In genomic region chr15:86663304-86663703, GRCh38 we compare ENCODE assay signal across 21 cellular contexts.
DNase-seq lines count a peak whose midpoint lies in the region; ATAC-seq and TF ChIP-seq lines count a peak whose summit lies in the region.
"Had no signal": no experiment of that assay in that cellular context is flagged by ENCODE, and none has a peak within 500 bp of the region (broad histone marks: within the 10 kb centered on the region; RNA-seq: fewer than 3 reads in every experiment).

No MANE protein-coding gene starts in this region.

- no peak overlapping the region for H2AK9ac ChIP-seq in IMR-90 (replicated peaks; ENCODE audit: low read depth, low read length, poor library complexity)

- H2BK15ac ChIP-seq in IMR-90 (ENCODE audit: low read depth, low read length) (no peak overlapping the region), mesendoderm (replicated peaks; ENCODE audit: low read depth) (no peak overlapping the region)

- H3K79me1 ChIP-seq in IMR-90 (ENCODE audit: low read depth in 1 of 2, low read length in 2 of 2) (no peaks in the 10 kb centered on the region), mesendoderm (ENCODE audit: low read length) (no peaks in the 10 kb centered on the region)

- H3K27me3 Mint-ChIP-seq in T-helper 17 cell (no peaks in the 10 kb centered on the region), type B pancreatic cell (peaks cover 14% of the 10 kb centered on the region)
- no peaks in the 10 kb centered on the region for H3K27me3 Mint-ChIP-seq in stimulated activated memory B cell treated with anti-CD40 and anti-IgM and Interleukin-4, amounts not matched to agents 10 μg/mL and 1 μg/mL and 100 μg/mL, for 72 hours
- H3K27me3 Mint-ChIP-seq: CD8-positive, alpha-beta memory T cell had no signal

- no peak overlapping the region for H2AFZ ChIP-seq in DND-41 (ENCODE audit: low read depth, low read length)
- H2AFZ ChIP-seq in IMR-90 (replicated peaks; ENCODE audit: low read length, poor library complexity) = no peak overlapping the region

- H3K79me2 ChIP-seq in DND-41 (ENCODE audit: insufficient read depth, low read length) (no peaks in the 10 kb centered on the region), mesendoderm (ENCODE audit: control insufficient read depth, insufficient read depth, low read length) (no peaks in the 10 kb centered on the region)

- intact Hi-C loops in IMR-90 (cut with micrococcal nuclease) = no loop called here

- no peak overlapping the region for H3K4me2 ChIP-seq in DND-41 (ENCODE audit: insufficient read depth, low read length)
- H3K4me2 ChIP-seq in IMR-90 (ENCODE audit: low read depth, low read length) = no peak overlapping the region
- H3K4me2 ChIP-seq in mesendoderm (ENCODE audit: low read length) = no peak overlapping the region

- no peaks in the 10 kb centered on the region for H4K20me1 ChIP-seq in DND-41 (ENCODE audit: insufficient read depth, low read length)
- H4K20me1 ChIP-seq in IMR-90 (ENCODE audit: insufficient read depth, low read length) = no peaks in the 10 kb centered on the region

- H3K27ac ChIP-seq in DND-41 (ENCODE audit: low read length) (no peak overlapping the region), IMR-90 (ENCODE audit: insufficient read depth, low read length) (no peak overlapping the region), mesendoderm (ENCODE audit: low read depth, low read length) (no peak overlapping the region), tibial nerve (no peak overlapping the region)
- H3K27ac ChIP-seq: HL-60 had no signal

- H3K9me1 ChIP-seq in IMR-90 (ENCODE audit: insufficient read depth, low read length) = no peaks in the 10 kb centered on the region

- no peak overlapping the region for H2BK20ac ChIP-seq in IMR-90 (ENCODE audit: low read depth, low read length)

- H3K36me3 ChIP-seq in DND-41 (ENCODE audit: insufficient read depth, low read length) (no peaks in the 10 kb centered on the region), IMR-90 (ENCODE audit: control insufficient read depth, insufficient read depth, low read length) (no peaks in the 10 kb centered on the region), mesendoderm (ENCODE audit: control insufficient read depth, insufficient read depth, low read length) (no peaks in the 10 kb centered on the region), tibial nerve (no peaks in the 10 kb centered on the region)
- H3K36me3 ChIP-seq: BE2C had no signal

- CTCF ChIA-PET in IMR-90 (lab: Yijun Ruan, JAX) = no interaction called here

- H3K27ac Mint-ChIP-seq in T-helper 17 cell (peak overlapping the region; percentile 1), type B pancreatic cell (no peak overlapping the region)
- H3K27ac Mint-ChIP-seq in stimulated activated memory B cell treated with anti-CD40 and anti-IgM and Interleukin-4, amounts not matched to agents 10 μg/mL and 1 μg/mL and 100 μg/mL, for 72 hours = no peak overlapping the region
- H3K27ac Mint-ChIP-seq: CD4-positive, CD25-positive, alpha-beta regulatory T cell; HFFc6 had no signal

- TF ChIP-seq POLR2A in IMR-90 (IDR thresholded peaks at IDR 0.05; ENCODE audit: low read depth, low read length) (no peak), tibial nerve (IDR thresholded peaks at IDR 0.05) (no peak)

- H2BK120ac ChIP-seq in IMR-90 (ENCODE audit: low read depth, low read length) = no peak overlapping the region
- H2BK120ac ChIP-seq in mesendoderm (ENCODE audit: low read depth, low read length) = no peak overlapping the region

- dilution Hi-C loops in IMR-90 (cut with HindIII; ENCODE audit: low sequenced_read_pairs, unreplicated experiment) = no loop called here

- H3K4ac ChIP-seq in IMR-90 (ENCODE audit: low read depth, low read length) (no peak overlapping the region), mesendoderm (ENCODE audit: low read depth, low read length) (no peak overlapping the region)

- H4K8ac ChIP-seq in IMR-90 (ENCODE audit: low read depth in 2 of 2, low read length in 2 of 2) = no peak overlapping the region
- no peak overlapping the region for H4K8ac ChIP-seq in mesendoderm (ENCODE audit: low read depth, low read length)

- H3K4me1 ChIP-seq in DND-41 (ENCODE audit: insufficient read depth, low read length) (no peaks in the 10 kb centered on the region), IMR-90 (ENCODE audit: control insufficient read depth, insufficient read depth, low read length) (no peaks in the 10 kb centered on the region), mesendoderm (ENCODE audit: control insufficient read depth, low read depth, low read length) (no peaks in the 10 kb centered on the region), tibial nerve (no peaks in the 10 kb centered on the region)
- H3K4me1 ChIP-seq: BE2C had no signal

- H3K18ac ChIP-seq in IMR-90 (ENCODE audit: low read depth, low read length) (no peak overlapping the region), mesendoderm (ENCODE audit: low read length) (no peak overlapping the region)

- no CpG with 5 or more reads among the region's 1 CpG for WGBS in IMR-90 (ENCODE audit: extremely low coverage in 2 of 2, insufficient read length in 1 of 2), 2 experiments
- WGBS in mesendoderm (ENCODE audit: extremely low coverage, insufficient coverage, low lambda C conversion rate) = no CpG with 5 or more reads among the region's 1 CpG
- 57 to 58% methylated on average over 1 of the region's 1 CpG for WGBS in tibial nerve, 2 donors

- H3K4me1 Mint-ChIP-seq in T-helper 17 cell (peaks cover 6% of the 10 kb centered on the region), type B pancreatic cell (ENCODE audit: unreplicated experiment) (no peaks in the 10 kb centered on the region)
- H3K4me1 Mint-ChIP-seq in stimulated activated memory B cell treated with anti-CD40 and anti-IgM and Interleukin-4, amounts not matched to agents 10 μg/mL and 1 μg/mL and 100 μg/mL, for 72 hours = no peaks in the 10 kb centered on the region
- H3K4me1 Mint-ChIP-seq: CD4-positive, CD25-positive, alpha-beta regulatory T cell had no signal

- no peaks in the 10 kb centered on the region for H3K9me3 ChIP-seq in DND-41 (ENCODE audit: insufficient read depth, low read length, severe bottlenecking)
- peaks cover 7% of the 10 kb centered on the region; the same call in 1 of the 2 replicates for H3K9me3 ChIP-seq in IMR-90 (ENCODE audit: control insufficient read depth, insufficient read depth, low read length)
- no peaks in the 10 kb centered on the region for H3K9me3 ChIP-seq in T-helper 17 cell (ENCODE audit: control insufficient read depth, low read length, poor library complexity, severe bottlenecking)
- H3K9me3 ChIP-seq in tibial nerve = peaks cover 0 to 5% (median 0%) of the 10 kb centered on the region in 4 donors
- H3K9me3 ChIP-seq: BE2C had no signal

- no peak overlapping the region for H3K14ac ChIP-seq in IMR-90 (replicated peaks; ENCODE audit: low read depth, low read length)

- no peak overlapping the region for H3K9ac ChIP-seq in DND-41 (ENCODE audit: low read depth, low read length)
- no peak overlapping the region for H3K9ac ChIP-seq in IMR-90 (ENCODE audit: low read depth, low read length)
- H3K9ac ChIP-seq in mesendoderm (ENCODE audit: low read length) = no peak overlapping the region

- no peak overlapping the region for H4K5ac ChIP-seq in IMR-90 (ENCODE audit: low read depth, low read length)
- no peak overlapping the region for H4K5ac ChIP-seq in mesendoderm (ENCODE audit: low read length)

- H3K23ac ChIP-seq in IMR-90 (ENCODE audit: low read depth, low read length) = no peak overlapping the region
- no peak overlapping the region for H3K23ac ChIP-seq in mesendoderm (ENCODE audit: low read length)

- H2AK5ac ChIP-seq in IMR-90 (ENCODE audit: low read depth, low read length) (no peak overlapping the region), mesendoderm (ENCODE audit: low read length) (no peak overlapping the region)

- POLR2A ChIA-PET in IMR-90 (lab: Charles Lee; ENCODE audit: unreplicated experiment) = no interaction called here

- H2BK5ac ChIP-seq in IMR-90 (ENCODE audit: low read depth, low read length, poor library complexity, severe bottlenecking) = no peak overlapping the region
- no peak overlapping the region for H2BK5ac ChIP-seq in mesendoderm (ENCODE audit: low read length)

- H3K36me3 Mint-ChIP-seq in T-helper 17 cell (ENCODE audit: low read depth) = no peaks in the 10 kb centered on the region
- H3K36me3 Mint-ChIP-seq in stimulated activated memory B cell treated with anti-CD40 and anti-IgM and Interleukin-4, amounts not matched to agents 10 μg/mL and 1 μg/mL and 100 μg/mL, for 72 hours = no peaks in the 10 kb centered on the region
- no peaks in the 10 kb centered on the region for H3K36me3 Mint-ChIP-seq in type B pancreatic cell
- H3K36me3 Mint-ChIP-seq: CD4-positive, CD25-positive, alpha-beta regulatory T cell had no signal

- no peak overlapping the region for H4K91ac ChIP-seq in IMR-90 (ENCODE audit: insufficient read depth, low read depth, low read length)

- H3K4me3 Mint-ChIP-seq in T-helper 17 cell = peak overlapping the region; percentile 25
- H3K4me3 Mint-ChIP-seq in stimulated activated memory B cell treated with anti-CD40 and anti-IgM and Interleukin-4, amounts not matched to agents 10 μg/mL and 1 μg/mL and 100 μg/mL, for 72 hours = no peak overlapping the region
- no peak overlapping the region for H3K4me3 Mint-ChIP-seq in type B pancreatic cell
- H3K4me3 Mint-ChIP-seq: CD4-positive, CD25-positive, alpha-beta regulatory T cell; CD8-positive, alpha-beta memory T cell; HFFc6 had no signal

- DNase-seq in DND-41 (peak; percentile 4), IMR-90 (no peak), T-helper 17 cell (no peak), mesendoderm (peak; percentile 13), LoVo (ENCODE audit: low spot score) (no peak), type B pancreatic cell (ENCODE audit: extremely low spot score, unreplicated experiment) (no peak), tibial nerve (ENCODE audit: low spot score in 2 of 2) (no peak)
- DNase-seq: ACHN; BE2C; C1 segment of cervical spinal cord; CD4-positive, CD25-positive, alpha-beta regulatory T cell; CD8-positive, alpha-beta memory T cell; COR-L47; DMS 273 treated with DMSO at 0.1 percent for 48 hours; DMS53; GOT3; H7; HFFc6 had no signal

- no peak overlapping the region for H3K4me3 ChIP-seq in DND-41 (ENCODE audit: low read depth in 1 of 2, low read length in 2 of 2)
- H3K4me3 ChIP-seq in IMR-90 (ENCODE audit: insufficient read depth, low read depth, low read length) = no peak overlapping the region
- H3K4me3 ChIP-seq in mesendoderm (ENCODE audit: low read length) = no peak overlapping the region
- no peak overlapping the region for H3K4me3 ChIP-seq in tibial nerve

- H3K27me3 ChIP-seq in DND-41 (ENCODE audit: insufficient read depth, low read length, poor library complexity) (no peaks in the 10 kb centered on the region), IMR-90 (ENCODE audit: control insufficient read depth, insufficient read depth, low read length) (no peaks in the 10 kb centered on the region), mesendoderm (ENCODE audit: insufficient read depth, low read length, poor library complexity) (no peaks in the 10 kb centered on the region), tibial nerve (no peaks in the 10 kb centered on the region)
- H3K27me3 ChIP-seq: BE2C had no signal

- no peak for TF ChIP-seq EP300 in tibial nerve (IDR thresholded peaks at IDR 0.05)

- H3K56ac ChIP-seq in IMR-90 (ENCODE audit: extremely low read depth, insufficient read depth, low read length) (no peak overlapping the region), mesendoderm (ENCODE audit: low read length) (no peak overlapping the region)

- no TSS peak for BruUV-seq in IMR-90 (replicated peaks; lab: Mats Ljungman, UMichigan)

- ATAC-seq in DND-41 (ENCODE audit: insufficient read depth, low read depth) (no peak), IMR-90 (ENCODE audit: low read depth) (no peak), T-helper 17 cell (peak; percentile 59)
- no peak for ATAC-seq in stimulated activated memory B cell treated with anti-CD40 and anti-IgM and Interleukin-4, amounts not matched to agents 10 μg/mL and 1 μg/mL and 100 μg/mL, for 72 hours
- ATAC-seq: HCT116 had no signal

- peaks cover 3% of the 10 kb centered on the region for H3K9me3 Mint-ChIP-seq in stimulated activated memory B cell treated with anti-CD40 and anti-IgM and Interleukin-4, amounts not matched to agents 10 μg/mL and 1 μg/mL and 100 μg/mL, for 72 hours
- peaks cover 5% of the 10 kb centered on the region for H3K9me3 Mint-ChIP-seq in type B pancreatic cell
- H3K9me3 Mint-ChIP-seq: CD8-positive, alpha-beta memory T cell had no signal

- TF ChIP-seq RAD21 in IMR-90 (IDR thresholded peaks at IDR 0.05; ENCODE audit: low read length) = no peak

- in situ Hi-C loops in IMR-90 (cut with MboI; ENCODE audit: low sequenced_read_pairs) = no loop called here

- TF ChIP-seq CTCF in DND-41 (IDR thresholded peaks at IDR 0.05; ENCODE audit: borderline replicate concordance, extremely low read depth, low read length, poor library complexity, severe bottlenecking) = no peak
- TF ChIP-seq CTCF in IMR-90 (conservative IDR thresholded peaks at IDR 0.05; ENCODE audit: low read depth, low read length) = no peak
- TF ChIP-seq CTCF in type B pancreatic cell (conservative IDR thresholded peaks at IDR 0.05) = no peak
- TF ChIP-seq CTCF in tibial nerve (IDR thresholded peaks at IDR 0.05) = no peak

Comparison
In these comparisons a context has a peak if more than half of its experiments do, and no peak if none do; other contexts are left out.
1. DNase-seq: peak in DND-41 (single experiment) and mesendoderm (single experiment); none in IMR-90 (single experiment), T-helper 17 cell (0 of 3), LoVo (single experiment), type B pancreatic cell (single experiment) and tibial nerve (0 of 2).